ENCODE assay signal across 20 cellular contexts in the genomic region with DNA sequence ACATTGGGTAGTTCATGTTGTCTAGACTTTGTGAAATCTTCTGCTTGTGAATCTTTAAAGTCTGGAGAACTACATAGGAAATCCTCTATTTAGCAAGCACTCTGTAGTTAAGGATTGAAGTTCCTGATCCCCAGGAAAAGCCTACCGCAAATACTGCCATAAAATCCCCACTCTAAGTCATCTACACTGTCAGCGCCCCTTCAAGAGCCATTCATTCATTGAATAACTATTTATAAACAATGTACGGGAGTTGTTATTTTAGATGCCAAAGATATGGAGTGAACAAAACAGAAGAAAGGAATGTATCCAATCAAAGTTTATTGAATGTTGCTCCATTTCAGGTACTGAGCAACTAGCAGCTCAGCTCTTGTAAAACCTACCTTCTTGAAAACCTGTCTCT. TPM values are rescaled to one million over a fixed set of nuclear protein-coding genes. Genes with fewer than 3 reads are reported as not detected.
DNase-seq lines count a peak whose midpoint lies in the region; ATAC-seq, FAIRE-seq and TF ChIP-seq lines count a peak whose summit lies in the region.
"Had no signal": no experiment of that assay in that cellular context is flagged by ENCODE, and none has a peak within 500 bp of the region (broad histone marks: within the 10 kb centered on the region; RNA-seq: fewer than 3 reads in every experiment).

No MANE protein-coding gene starts in this region.

- H2BK20ac ChIP-seq in H9 (ENCODE audit: low read depth, low read length, poor library complexity, severe bottlenecking), result no peak overlapping the region

- H2BK15ac ChIP-seq in H9 (ENCODE audit: low read depth, low read length) (no peak overlapping the region), mesendoderm (replicated peaks; ENCODE audit: low read depth) (peak overlapping the region; percentile 36)

- no peak overlapping the region for H3K56ac ChIP-seq in H9 (ENCODE audit: insufficient read length, low read depth, low read length)
- H3K56ac ChIP-seq in mesendoderm (ENCODE audit: low read length), result no peak overlapping the region

- no peaks in the 10 kb centered on the region for H3K27me3 ChIP-seq in H9 (ENCODE audit: insufficient read depth, low read length)
- H3K27me3 ChIP-seq in astrocyte (ENCODE audit: insufficient read depth, low read length), result no peaks in the 10 kb centered on the region
- no peaks in the 10 kb centered on the region for H3K27me3 ChIP-seq in mesendoderm (ENCODE audit: insufficient read depth, low read length, poor library complexity)

- no peaks in the 10 kb centered on the region for H3K23me2 ChIP-seq in H9 (ENCODE audit: insufficient read length, low read depth, low read length, poor library complexity, severe bottlenecking)

- peaks cover 17 to 23% of the 10 kb centered on the region in 2 experiments for H3K4me1 Mint-ChIP-seq in H9
- H3K4me1 Mint-ChIP-seq in astrocyte (ENCODE audit: low read depth, unreplicated experiment), result peaks cover 15% of the 10 kb centered on the region

- H3K9me3 ChIP-seq in A549 (no peaks in the 10 kb centered on the region), H9 (ENCODE audit: control insufficient read depth, low read depth, low read length) (no peaks in the 10 kb centered on the region), astrocyte (ENCODE audit: insufficient read depth, low read depth, low read length) (no peaks in the 10 kb centered on the region)

- 40% methylated on average over 3 of the region's 3 CpGs for WGBS in A549 (ENCODE audit: missing lambda C conversion rate)
- no CpG with 5 or more reads among the region's 3 CpGs for WGBS in H9 (ENCODE audit: extremely low coverage, insufficient read length, low lambda C conversion rate)
- no CpG with 5 or more reads among the region's 3 CpGs for WGBS in mesendoderm (ENCODE audit: extremely low coverage, insufficient coverage, low lambda C conversion rate)

- CTCF ChIA-PET in A549 (lab: Yijun Ruan, JAX), result no interaction called here
- CTCF ChIA-PET in HEK293T (lab: Yijun Ruan, JAX), result no interaction called here

- H3K9me3 Mint-ChIP-seq in H9 (no peaks in the 10 kb centered on the region; a peak in 1 of 5 replicates), astrocyte (ENCODE audit: unreplicated experiment) (no peaks in the 10 kb centered on the region)
- H3K9me3 Mint-ChIP-seq in activated naive CD4-positive, alpha-beta T cell treated with anti-CD3 and anti-CD28 coated beads, Interleukin-2, amount 50 U/mL, for 72 hours, result no peaks in the 10 kb centered on the region

- peak overlapping the region in 1 of 2 experiments; percentile 6; a peak in 1 of 6 replicates for H3K27ac ChIP-seq in A549
- no peak overlapping the region for H3K27ac ChIP-seq in H9 (ENCODE audit: insufficient read length, low read depth, low read length)
- no peak overlapping the region for H3K27ac ChIP-seq in astrocyte (ENCODE audit: low read depth, low read length)
- no peak overlapping the region for H3K27ac ChIP-seq in mesendoderm (ENCODE audit: low read depth, low read length)

- H3K27me3 Mint-ChIP-seq in H9 (ENCODE audit: low read depth) (no peaks in the 10 kb centered on the region), astrocyte (ENCODE audit: low read depth, unreplicated experiment) (no peaks in the 10 kb centered on the region)

- peaks cover 1 to 9% (median 4%) of the 10 kb centered on the region in 3 experiments; a peak in 3 of 7 replicates for H3K36me3 Mint-ChIP-seq in H9 (ENCODE audit: insufficient read depth in 1 of 3, low read depth in 3 of 3)
- no peaks in the 10 kb centered on the region for H3K36me3 Mint-ChIP-seq in astrocyte (ENCODE audit: low read depth, unreplicated experiment)
- no peaks in the 10 kb centered on the region for H3K36me3 Mint-ChIP-seq in activated naive CD4-positive, alpha-beta T cell treated with anti-CD3 and anti-CD28 coated beads, Interleukin-2, amount 50 U/mL, for 72 hours
- H3K36me3 Mint-ChIP-seq: CD14-positive monocyte had no signal

- no peaks in the 10 kb centered on the region; the same call in 1 of the 2 replicates for H3K79me2 ChIP-seq in H9 (ENCODE audit: insufficient read depth, low read length)
- no peaks in the 10 kb centered on the region for H3K79me2 ChIP-seq in astrocyte (ENCODE audit: insufficient read depth, low read length)
- no peaks in the 10 kb centered on the region for H3K79me2 ChIP-seq in mesendoderm (ENCODE audit: control insufficient read depth, insufficient read depth, low read length)

- H4K20me1 ChIP-seq in H9 (ENCODE audit: control insufficient read depth, insufficient read depth, insufficient read length) (no peaks in the 10 kb centered on the region), astrocyte (ENCODE audit: insufficient read depth, low read length) (no peaks in the 10 kb centered on the region)

- TF ChIP-seq EP300 in A549 (IDR thresholded peaks at IDR 0.05), result no peak

- POLR2A ChIA-PET in A549 (lab: Yijun Ruan, JAX) (no interaction called here), HEK293T (lab: Yijun Ruan, JAX) (no interaction called here)

- TF ChIP-seq CTCF in A549 (IDR thresholded peaks at IDR 0.05) (no peak), H9 (conservative IDR thresholded peaks at IDR 0.05) (no peak), astrocyte (IDR thresholded peaks at IDR 0.05; ENCODE audit: insufficient read depth, low read depth, low read length) (no peak)

- no peak for FAIRE-seq in A549 (lab: Jason Lieb, UNC)
- no peak for FAIRE-seq in astrocyte (lab: Jason Lieb, UNC)
- FAIRE-seq: G401.6 had no signal

- H3K36me3 ChIP-seq in astrocyte (ENCODE audit: insufficient read depth, low read length) (no peaks in the 10 kb centered on the region), mesendoderm (ENCODE audit: control insufficient read depth, insufficient read depth, low read length) (no peaks in the 10 kb centered on the region)

- H3K4me3 ChIP-seq in A549, result no peak overlapping the region
- H3K4me3 ChIP-seq in astrocyte (ENCODE audit: insufficient read depth, low read depth, low read length), result no peak overlapping the region
- H3K4me3 ChIP-seq in mesendoderm (ENCODE audit: low read length), result no peak overlapping the region

- no peak overlapping the region for H3K23ac ChIP-seq in H9 (ENCODE audit: insufficient read length, low read depth, low read length)
- no peak overlapping the region for H3K23ac ChIP-seq in mesendoderm (ENCODE audit: low read length)

- H3K4me1 ChIP-seq in A549 (peaks cover 13% of the 10 kb centered on the region), H9 (ENCODE audit: insufficient read depth, low read length) (peaks cover 4% of the 10 kb centered on the region; the same call in 1 of the 2 replicates), astrocyte (ENCODE audit: insufficient read depth, low read length) (no peaks in the 10 kb centered on the region), mesendoderm (ENCODE audit: control insufficient read depth, low read depth, low read length) (peaks cover 2% of the 10 kb centered on the region)

- peak overlapping the region; percentile 19 for H3T11ph ChIP-seq in H9 (ENCODE audit: low read length)

- H3K79me1 ChIP-seq in H9 (ENCODE audit: insufficient read depth, low read depth, low read length, poor library complexity, severe bottlenecking), result no peaks in the 10 kb centered on the region
- H3K79me1 ChIP-seq in mesendoderm (ENCODE audit: low read length), result no peaks in the 10 kb centered on the region

- H3K4ac ChIP-seq in H9 (ENCODE audit: low read depth, low read length), result no peak overlapping the region
- H3K4ac ChIP-seq in mesendoderm (ENCODE audit: low read depth, low read length), result no peak overlapping the region

- TF ChIP-seq RAD21 in A549 (conservative IDR thresholded peaks at IDR 0.05 in 1 of 2, IDR thresholded peaks at IDR 0.05 in 1 of 2), result no peak

- H2BK12ac ChIP-seq in H9 (ENCODE audit: insufficient read length, low read depth, low read length), result no peak overlapping the region

- no peak overlapping the region for H2BK120ac ChIP-seq in H9 (ENCODE audit: low read depth, low read length, poor library complexity, severe bottlenecking)
- no peak overlapping the region for H2BK120ac ChIP-seq in mesendoderm (ENCODE audit: low read depth, low read length)

- no peak overlapping the region for H3K18ac ChIP-seq in H9 (ENCODE audit: insufficient read length, low read depth, low read length)
- H3K18ac ChIP-seq in mesendoderm (ENCODE audit: low read length), result no peak overlapping the region

- H3K9ac ChIP-seq in H9 (ENCODE audit: extremely low read depth, insufficient read length, low read length) (no peak overlapping the region), astrocyte (ENCODE audit: low read length) (no peak overlapping the region), mesendoderm (ENCODE audit: low read length) (no peak overlapping the region)

- no peak overlapping the region for H3K14ac ChIP-seq in H9 (ENCODE audit: insufficient read depth, low read length)

- H3K4me3 Mint-ChIP-seq in H9 (no peak overlapping the region), astrocyte (ENCODE audit: unreplicated experiment) (no peak overlapping the region)
- H3K4me3 Mint-ChIP-seq: CD14-positive monocyte had no signal

- ATAC-seq in A549, result peak in 1 of 2 experiments; percentile 61; a peak in 3 of 6 replicates
- no peak for ATAC-seq in activated naive CD4-positive, alpha-beta T cell treated with anti-CD3 and anti-CD28 coated beads, Interleukin-2, amount 50 U/mL, for 72 hours

- DNase-seq in A549 (ENCODE audit: low read depth in 1 of 2, low spot score in 1 of 2), result peak in 1 of 2 experiments; percentile 9
- DNase-seq in H9, result no peak
- peak; percentile 26 for DNase-seq in astrocyte (ENCODE audit: low read depth)
- no peak for DNase-seq in mesendoderm
- no peak for DNase-seq in activated naive CD4-positive, alpha-beta T cell treated with anti-CD3 and anti-CD28 coated beads, Interleukin-2, amount 50 U/mL, for 72 hours (ENCODE audit: low spot score in 2 of 2)
- no peak for DNase-seq in HCEC 1CT
- DNase-seq in HEK293T (ENCODE audit: extremely low spot score), result no peak
- no peak for DNase-seq in AG20443 (ENCODE audit: low spot score)
- DNase-seq: 8988T; COR-L47; GOT3; MV-4-11; NCI-H1417 treated with DMSO at 0.1 percent for 48 hours; NCI-H2029 treated with DMSO at 0.1 percent for 48 hours; NCI-H69; NK-92 treated with Interleukin-12 subunit alpha and Interleukin-12 subunit beta, amount 100 ng/mL, for 24 hours; OCI-M1; RPMI8226 had no signal

- H4K8ac ChIP-seq in H9 (replicated peaks; ENCODE audit: insufficient read length, low read depth, low read length) (no peak overlapping the region), mesendoderm (ENCODE audit: low read depth, low read length) (no peak overlapping the region)

- H2BK5ac ChIP-seq in H9 (ENCODE audit: insufficient read length, low read length) (no peak overlapping the region), mesendoderm (ENCODE audit: low read length) (no peak overlapping the region)

- peak overlapping the region in 1 of 3 experiments; percentile 37; a peak in 2 of 7 replicates for H3K27ac Mint-ChIP-seq in H9
- no peak overlapping the region for H3K27ac Mint-ChIP-seq in astrocyte (ENCODE audit: unreplicated experiment)
- no peak overlapping the region for H3K27ac Mint-ChIP-seq in activated naive CD4-positive, alpha-beta T cell treated with anti-CD3 and anti-CD28 coated beads, Interleukin-2, amount 50 U/mL, for 72 hours
- H3K27ac Mint-ChIP-seq: CD14-positive monocyte had no signal

- H2AK5ac ChIP-seq in H9 (ENCODE audit: insufficient read length, low read length) (no peak overlapping the region), mesendoderm (ENCODE audit: low read length) (no peak overlapping the region)

- H2AFZ ChIP-seq in H9 (ENCODE audit: low read length) (no peak overlapping the region), astrocyte (ENCODE audit: low read depth, low read length) (no peak overlapping the region)

- H4K91ac ChIP-seq in H9 (ENCODE audit: insufficient read length, low read depth, low read length), result no peak overlapping the region

- H4K5ac ChIP-seq in H9 (ENCODE audit: insufficient read length, low read depth, low read length) (no peak overlapping the region), mesendoderm (ENCODE audit: low read length) (no peak overlapping the region)

- TF ChIP-seq POLR2A in A549 (IDR thresholded peaks at IDR 0.05; ENCODE audit: low read length), result no peak

- peak overlapping the region; percentile 19; the same call in 1 of the 3 replicates for H3K4me2 ChIP-seq in A549
- no peak overlapping the region for H3K4me2 ChIP-seq in H9 (ENCODE audit: insufficient read depth, insufficient read length, low read length)
- H3K4me2 ChIP-seq in astrocyte (ENCODE audit: low read length), result no peak overlapping the region
- H3K4me2 ChIP-seq in mesendoderm (ENCODE audit: low read length), result no peak overlapping the region

RNA-seq across cellular contexts. Expression of a gene that starts 36.5 kb away (rescaled TPM):
- 34.2 and 42.6 TPM in 2 replicates for polyA plus RNA-seq in A549 (2011; rRNA removed)
- polyA plus RNA-seq in A549 (2012; cell fraction: cytosol; rRNA removed), result 6.6 and 7.1 TPM in 2 replicates
- polyA plus RNA-seq in A549 (2012; cell fraction: nucleus; rRNA removed), result 8.0 and 10.7 TPM in 2 replicates
- polyA plus RNA-seq in A549 (2017; fragmentation: RNase III; extraction: RNeasy Plus Mini Kit Qiagen cat#74134 plus additional on column Dnase treatment), result 33.9 to 38.4 TPM (median 36.2 TPM) in 3 replicates
- 46.6 and 53.4 TPM in 2 replicates for polyA minus RNA-seq in A549 (2011; rRNA and poly(A)+ RNA removed)
- 156 and 161 TPM in 2 replicates for total RNA-seq in H9 (2021)
- total RNA-seq in astrocyte, result 90.2 and 96.2 TPM in 2 replicates
- 39.6 TPM for polyA plus RNA-seq in mesendoderm (2013, experiment 1 of 2)
- 38.8 TPM for polyA plus RNA-seq in mesendoderm (2013, experiment 2 of 2)
- 10 to 100 TPM; 52.3 to 53.3 TPM for total RNA-seq in activated naive CD4-positive, alpha-beta T cell treated with anti-CD3 and anti-CD28 coated beads, Interleukin-2, amount 50 U/mL, for 72 hours
